9 cellular contexts compared by ENCODE assay signal in the genomic region with DNA sequence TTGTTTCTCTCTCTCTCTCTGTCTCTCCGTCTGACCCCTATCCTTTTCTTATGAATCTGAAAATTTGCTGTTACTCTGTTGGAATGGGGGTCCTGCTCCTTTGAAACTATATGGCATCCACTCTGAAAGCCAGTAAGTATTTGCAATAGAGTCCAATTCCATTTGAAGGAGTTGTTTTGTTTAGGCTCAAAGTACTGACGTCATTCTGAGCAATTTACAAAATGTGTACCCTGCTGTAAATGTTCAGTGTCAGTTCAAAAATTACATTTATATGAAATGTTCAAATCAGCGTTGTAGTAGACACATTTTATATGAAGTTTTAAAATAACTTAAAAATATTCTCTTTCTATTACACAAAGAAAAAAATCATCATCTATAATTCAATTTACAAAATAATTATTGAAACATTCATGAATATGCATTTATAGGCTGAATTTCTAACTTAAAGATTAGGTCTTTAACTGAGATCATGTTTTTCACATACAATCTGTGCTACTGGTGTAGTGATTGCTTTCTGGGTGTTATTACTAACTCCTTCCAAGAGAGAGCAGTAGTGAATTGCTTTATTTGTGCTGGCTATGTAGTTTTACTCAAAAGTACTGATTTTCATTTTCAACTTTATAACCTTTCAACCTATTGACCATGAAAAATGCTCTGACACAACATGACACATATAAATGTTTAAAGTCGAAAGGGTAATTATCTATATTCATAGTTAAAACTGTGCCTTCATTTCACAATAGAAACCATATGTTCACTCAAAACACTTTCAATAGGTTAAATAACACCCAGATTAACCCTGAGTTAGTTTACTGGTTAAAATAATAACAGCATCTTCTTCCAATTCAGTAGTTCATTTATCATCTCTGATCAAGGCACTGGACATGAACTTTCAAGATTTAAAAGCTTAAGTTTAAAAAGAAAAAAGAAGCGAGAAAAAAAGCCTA.
DNase-seq lines count a peak whose midpoint lies in the region; ATAC-seq and TF ChIP-seq lines count a peak whose summit lies in the region.
"Had no signal": no experiment of that assay in that cellular context is flagged by ENCODE, and none has a peak within 500 bp of the region (broad histone marks: within the 10 kb centered on the region; RNA-seq: fewer than 3 reads in every experiment).

No MANE protein-coding gene starts in this region.

- no peaks in the 10 kb centered on the region for H3K9me3 Mint-ChIP-seq in HFFc6
- peaks cover 2% of the 10 kb centered on the region for H3K9me3 Mint-ChIP-seq in stimulated activated effector memory CD8-positive, alpha-beta T cell treated with anti-CD3 and anti-CD28 coated beads, Interleukin-12 subunit alpha, Interleukin-12 subunit beta, amount 100 ng/mL, for 72 hours
- H3K9me3 Mint-ChIP-seq: CD4-positive, CD25-positive, alpha-beta regulatory T cell had no signal

- no peak overlapping the region for H3K4me3 ChIP-seq in fibroblast of pulmonary artery (replicated peaks; ENCODE audit: low read depth, low read length)

- TF ChIP-seq CTCF in HFFc6 (IDR thresholded peaks at IDR 0.05), result peak; percentile 81
- TF ChIP-seq CTCF in fibroblast of pulmonary artery (IDR thresholded peaks at IDR 0.05; ENCODE audit: low read length, missing control alignments), result peak; percentile 76

- DNase-seq in NCI-H2081 (lab: John Stamatoyannopoulos, UW) (peak; percentile 2 to 43), NCI-H2081 treated with DMSO at 0.1 percent for 48 hours (lab: John Stamatoyannopoulos, UW) (no peak), HFFc6 (peak; percentile 72), NCI-H748 (lab: John Stamatoyannopoulos, UW; ENCODE audit: unreplicated experiment) (peak; percentile 61), fibroblast of pulmonary artery (ENCODE audit: low read depth) (peak; percentile 71), Ammon's horn (ENCODE audit: low spot score) (no peak)
- no peak for DNase-seq in stimulated activated effector memory CD8-positive, alpha-beta T cell treated with anti-CD3 and anti-CD28 coated beads, Interleukin-12 subunit alpha, Interleukin-12 subunit beta, amount 100 ng/mL, for 72 hours (ENCODE audit: low spot score in 2 of 2)
- no peak for DNase-seq in stimulated activated CD4-positive, alpha-beta T cell treated with anti-CD3 and anti-CD28 coated beads, Interleukin-1b, Interleukin-23, amount 100 ng/mL, for 48 hours
- DNase-seq: CD4-positive, CD25-positive, alpha-beta regulatory T cell had no signal

- no peaks in the 10 kb centered on the region for H3K27me3 Mint-ChIP-seq in HFFc6 (ENCODE audit: insufficient read depth)
- H3K27me3 Mint-ChIP-seq: CD4-positive, CD25-positive, alpha-beta regulatory T cell had no signal

- no peak for ATAC-seq in stimulated activated effector memory CD8-positive, alpha-beta T cell treated with anti-CD3 and anti-CD28 coated beads, Interleukin-12 subunit alpha, Interleukin-12 subunit beta, amount 100 ng/mL, for 72 hours

- H3K27ac Mint-ChIP-seq in HFFc6, result peak overlapping the region; percentile 36; the same call in 1 of the 2 replicates
- no peak overlapping the region for H3K27ac Mint-ChIP-seq in stimulated activated effector memory CD8-positive, alpha-beta T cell treated with anti-CD3 and anti-CD28 coated beads, Interleukin-12 subunit alpha, Interleukin-12 subunit beta, amount 100 ng/mL, for 72 hours
- H3K27ac Mint-ChIP-seq: CD4-positive, CD25-positive, alpha-beta regulatory T cell had no signal

- peaks cover 6% of the 10 kb centered on the region; the same call in 1 of the 2 replicates for H3K4me1 Mint-ChIP-seq in HFFc6 (ENCODE audit: low read depth)
- no peaks in the 10 kb centered on the region for H3K4me1 Mint-ChIP-seq in stimulated activated effector memory CD8-positive, alpha-beta T cell treated with anti-CD3 and anti-CD28 coated beads, Interleukin-12 subunit alpha, Interleukin-12 subunit beta, amount 100 ng/mL, for 72 hours
- H3K4me1 Mint-ChIP-seq: CD4-positive, CD25-positive, alpha-beta regulatory T cell had no signal

- no peaks in the 10 kb centered on the region for H3K36me3 Mint-ChIP-seq in HFFc6 (ENCODE audit: low read depth)
- H3K36me3 Mint-ChIP-seq in stimulated activated effector memory CD8-positive, alpha-beta T cell treated with anti-CD3 and anti-CD28 coated beads, Interleukin-12 subunit alpha, Interleukin-12 subunit beta, amount 100 ng/mL, for 72 hours, result no peaks in the 10 kb centered on the region
- H3K36me3 Mint-ChIP-seq: CD4-positive, CD25-positive, alpha-beta regulatory T cell had no signal

- no peak overlapping the region for H3K4me3 Mint-ChIP-seq in HFFc6
- no peak overlapping the region for H3K4me3 Mint-ChIP-seq in stimulated activated effector memory CD8-positive, alpha-beta T cell treated with anti-CD3 and anti-CD28 coated beads, Interleukin-12 subunit alpha, Interleukin-12 subunit beta, amount 100 ng/mL, for 72 hours
- H3K4me3 Mint-ChIP-seq: CD4-positive, CD25-positive, alpha-beta regulatory T cell had no signal

Comparison
In these comparisons a context has a peak if more than half of its experiments do, and no peak if none do; other contexts are left out.
1. DNase-seq: peak in NCI-H2081 (2 of 2), HFFc6 (single experiment), NCI-H748 (single experiment) and fibroblast of pulmonary artery (single experiment); none in NCI-H2081 treated with DMSO at 0.1 percent for 48 hours (single experiment), Ammon's horn (single experiment), stimulated activated effector memory CD8-positive, alpha-beta T cell treated with anti-CD3 and anti-CD28 coated beads, Interleukin-12 subunit alpha, Interleukin-12 subunit beta, amount 100 ng/mL, for 72 hours (0 of 2) and stimulated activated CD4-positive, alpha-beta T cell treated with anti-CD3 and anti-CD28 coated beads, Interleukin-1b, Interleukin-23, amount 100 ng/mL, for 48 hours (single experiment).